In genomic region chr19:2734589-2735288, GRCh38 we compare ENCODE assay signal across 14 cellular contexts. TPM values are rescaled to one million over a fixed set of nuclear protein-coding genes. Genes with fewer than 3 reads are reported as not detected.
DNase-seq lines count a peak whose midpoint lies in the region; ATAC-seq, FAIRE-seq and TF ChIP-seq lines count a peak whose summit lies in the region.
"Had no signal": no experiment of that assay in that cellular context is flagged by ENCODE, and none has a peak within 500 bp of the region (broad histone marks: within the 10 kb centered on the region; RNA-seq: fewer than 3 reads in every experiment).

No MANE protein-coding gene starts in this region.

- no peak for TF ChIP-seq CTCF in left ventricle myocardium inferior (IDR thresholded peaks at IDR 0.05; ENCODE audit: borderline replicate concordance)
- no peak for TF ChIP-seq CTCF in bronchial epithelial cell (IDR thresholded peaks at IDR 0.05; ENCODE audit: insufficient read depth, low read length, severe bottlenecking)
- no peak for TF ChIP-seq CTCF in ovary (IDR thresholded peaks at IDR 0.05)

- peak overlapping the region; percentile 37 for H3K27ac Mint-ChIP-seq in stimulated activated naive B cell treated with anti-CD40 and anti-IgM and Interleukin-4, amounts not matched to agents 10 μg/mL and 1 μg/mL and 100 μg/mL, for 72 hours

- no peaks in the 10 kb centered on the region for H3K27me3 Mint-ChIP-seq in stimulated activated naive B cell treated with anti-CD40 and anti-IgM and Interleukin-4, amounts not matched to agents 10 μg/mL and 1 μg/mL and 100 μg/mL, for 72 hours

- H3K9me3 Mint-ChIP-seq in stimulated activated naive B cell treated with anti-CD40 and anti-IgM and Interleukin-4, amounts not matched to agents 10 μg/mL and 1 μg/mL and 100 μg/mL, for 72 hours, result no peaks in the 10 kb centered on the region

- intact Hi-C loops in left ventricle myocardium superior (cut with micrococcal nuclease) (no loop called here), left ventricle myocardium inferior (cut with micrococcal nuclease) (no loop called here), ovary (cut with DNase I) (no loop called here)

- DNase-seq in left ventricle myocardium superior, result peak; percentile 18
- DNase-seq in left ventricle myocardium inferior, result no peak
- no peak for DNase-seq in bronchial epithelial cell (ENCODE audit: low read depth)
- DNase-seq in stimulated activated naive B cell treated with anti-CD40 and anti-IgM and Interleukin-4, amounts not matched to agents 10 μg/mL and 1 μg/mL and 100 μg/mL, for 72 hours, result no peak
- no peak for DNase-seq in ovary
- DNase-seq: COR-L47, H7, NCI-H1436 treated with DMSO at 0.1 percent for 48 hours, NCI-H524, SHP77 had no signal

- TF ChIP-seq EP300 in ovary (IDR thresholded peaks at IDR 0.05), result no peak

- FAIRE-seq in bronchial epithelial cell (lab: Jason Lieb, UNC), result peak; percentile 75

- H3K4me1 ChIP-seq in left ventricle myocardium inferior (peaks cover 16% of the 10 kb centered on the region), ovary (ENCODE audit: insufficient read depth) (peaks cover 5% of the 10 kb centered on the region)

- H3K4me3 ChIP-seq in left ventricle myocardium inferior (no peak overlapping the region), bronchial epithelial cell (ENCODE audit: low read depth, low read length) (no peak overlapping the region), ovary (no peak overlapping the region)
- H3K4me3 ChIP-seq: Peyer's patch had no signal

- H3K4me1 Mint-ChIP-seq in stimulated activated naive B cell treated with anti-CD40 and anti-IgM and Interleukin-4, amounts not matched to agents 10 μg/mL and 1 μg/mL and 100 μg/mL, for 72 hours, result peaks cover 20 to 47% of the 10 kb centered on the region in 2 donors

- H3K36me3 ChIP-seq in left ventricle myocardium inferior (peaks cover 43% of the 10 kb centered on the region), bronchial epithelial cell (ENCODE audit: control insufficient read depth, insufficient read depth, low read length) (peaks cover 12% of the 10 kb centered on the region), ovary (no peaks in the 10 kb centered on the region)

- H3K9me3 ChIP-seq in left ventricle myocardium inferior (replicated peaks) (peaks cover 6% of the 10 kb centered on the region), ovary (no peaks in the 10 kb centered on the region)
- H3K9me3 ChIP-seq: Peyer's patch had no signal

- no peak overlapping the region for H3K27ac ChIP-seq in left ventricle myocardium inferior (replicated peaks)
- H3K27ac ChIP-seq in ovary, result no peak overlapping the region
- H3K27ac ChIP-seq: 22Rv1, C4-2B, Peyer's patch had no signal

- H3K4me3 Mint-ChIP-seq in stimulated activated naive B cell treated with anti-CD40 and anti-IgM and Interleukin-4, amounts not matched to agents 10 μg/mL and 1 μg/mL and 100 μg/mL, for 72 hours, result no peak overlapping the region

- 86 to 88% (median 86%) methylated on average over 26 of the region's 26 CpGs for WGBS in ovary, 3 donors

- H3K27me3 ChIP-seq in left ventricle myocardium inferior (ENCODE audit: low read depth), result no peaks in the 10 kb centered on the region
- H3K27me3 ChIP-seq in bronchial epithelial cell (ENCODE audit: control insufficient read depth, insufficient read depth, low read length), result no peaks in the 10 kb centered on the region
- no peaks in the 10 kb centered on the region for H3K27me3 ChIP-seq in ovary
- H3K27me3 ChIP-seq: Peyer's patch had no signal

- no peak for TF ChIP-seq POLR2A in ovary (IDR thresholded peaks at IDR 0.05)

- ATAC-seq in left ventricle myocardium superior (no peak), GM21423 (IDR thresholded peaks at IDR 0.05; ENCODE audit: unreplicated experiment) (no peak)
- ATAC-seq in stimulated activated naive B cell treated with anti-CD40 and anti-IgM and Interleukin-4, amounts not matched to agents 10 μg/mL and 1 μg/mL and 100 μg/mL, for 72 hours (replicated peaks), result no peak

- H3K36me3 Mint-ChIP-seq in stimulated activated naive B cell treated with anti-CD40 and anti-IgM and Interleukin-4, amounts not matched to agents 10 μg/mL and 1 μg/mL and 100 μg/mL, for 72 hours, result peaks cover 42 to 60% of the 10 kb centered on the region in 2 donors

RNA-seq across cellular contexts. Expression of gene SLC39A3, which starts 5.1 kb away (rescaled TPM):
- 26.6 TPM for total RNA-seq in left ventricle myocardium superior
- 22.6 TPM for total RNA-seq in left ventricle myocardium inferior
- 24.0 and 38.9 TPM in 2 replicates for total RNA-seq in bronchial epithelial cell
- 10 to 100 TPM; 12.2 to 40.2 (median 18.3) TPM for total RNA-seq in ovary
- 10 to 100 TPM; 11.6 to 18.2 TPM for polyA plus RNA-seq in ovary

RNA-seq across cellular contexts. Expression of gene DIRAS1, which starts 13.6 kb away (rescaled TPM):
- total RNA-seq in left ventricle myocardium superior (241 TPM), left ventricle myocardium inferior (195 TPM), bronchial epithelial cell (under 0.01 TPM in 2 replicates), ovary (10 to 100 TPM in 1 of 7 donors, 1 to 10 TPM in 5, under 1 TPM in 1; 0.24 to 16.0 (median 8.0) TPM)
- polyA plus RNA-seq in ovary, result 1 to 10 TPM; 2.1 to 5.2 TPM

RNA-seq across cellular contexts. Expression of gene GNG7, which starts 32.2 kb away (rescaled TPM):
- total RNA-seq in left ventricle myocardium superior, result 39.3 TPM
- total RNA-seq in left ventricle myocardium inferior, result 46.6 TPM
- under 0.01 TPM in 2 replicates for total RNA-seq in bronchial epithelial cell
- total RNA-seq in ovary, result 10 to 100 TPM in 5 of 7 donors, 1 to 10 TPM in 2; 4.1 to 36.3 (median 15.9) TPM
- polyA plus RNA-seq in ovary, result 10 to 100 TPM in 1 of 2 donors, 1 to 10 TPM in 1; 7.8 to 12.3 TPM

RNA-seq across cellular contexts. Expression of gene SGTA, which starts 48.3 kb away (rescaled TPM):
- total RNA-seq in left ventricle myocardium superior (68.7 TPM), left ventricle myocardium inferior (72.6 TPM), bronchial epithelial cell (19.7 and 26.5 TPM in 2 replicates), ovary (10 to 100 TPM; 42.0 to 65.3 (median 53.4) TPM)
- 10 to 100 TPM; 27.0 to 65.5 TPM for polyA plus RNA-seq in ovary

RNA-seq across cellular contexts. Expression of gene THOP1, which starts 50.6 kb away (rescaled TPM):
- total RNA-seq in left ventricle myocardium superior (59.2 TPM), left ventricle myocardium inferior (60.9 TPM), bronchial epithelial cell (55.6 and 86.4 TPM in 2 replicates), ovary (10 to 100 TPM; 26.2 to 54.7 (median 39.5) TPM)
- polyA plus RNA-seq in ovary, result 10 to 100 TPM; 11.3 to 44.3 TPM

Comparison
In these comparisons a context has a peak if more than half of its experiments do, and no peak if none do; other contexts are left out.
1. RNA of gene DIRAS1, which starts 13.6 kb away (total RNA-seq): 241 TPM in left ventricle myocardium superior (single experiment) and 195 TPM in left ventricle myocardium inferior (single experiment); 0.24 to 16.0 TPM in ovary and under 0.01 TPM in bronchial epithelial cell; every median in the first group is over 10 times any median in the second.